Comparison of ENCODE assay signal across 8 cellular contexts in genomic region chr12:84911331-84912190, GRCh38. TPM values are rescaled to one million over a fixed set of nuclear protein-coding genes. Genes with fewer than 3 reads are reported as not detected.
DNase-seq lines count a peak whose midpoint lies in the region; ATAC-seq and TF ChIP-seq lines count a peak whose summit lies in the region.

No MANE protein-coding gene starts in this region.

- ATAC-seq in gastrocnemius medialis, result no peak

- H3K4me3 ChIP-seq in iPS-11a (ENCODE audit: low read depth, low read length), result peak overlapping the region; percentile 91
- H3K4me3 ChIP-seq in gastrocnemius medialis, result peak overlapping the region; percentile 29 to 46 (median 38)

- no peaks in the 10 kb centered on the region for H3K9me3 ChIP-seq in gastrocnemius medialis

- no peak for TF ChIP-seq POLR2A in gastrocnemius medialis (IDR thresholded peaks at IDR 0.05)

- in situ Hi-C loops in T47D (cut with HindIII; ENCODE audit: low pct_unique_long_range_greater_than_20kb, low sequenced_read_pairs) (no loop called here), gastrocnemius medialis (cut with MboI; ENCODE audit: low sequenced_read_pairs in 4 of 4) (no loop called here)

- H3K36me3 ChIP-seq in gastrocnemius medialis, result no peaks in the 10 kb centered on the region

- intact Hi-C loops in gastrocnemius medialis (cut with DNase I; ENCODE audit: low total_unique reads), result no loop called here

- TF ChIP-seq CTCF in AG09319 (IDR thresholded peaks at IDR 0.05; ENCODE audit: low read depth, low read length) (no peak), gastrocnemius medialis (IDR thresholded peaks at IDR 0.05 in 4 of 5, conservative IDR thresholded peaks at IDR 0.05 in 1 of 5) (no peak)

- H3K27me3 ChIP-seq in gastrocnemius medialis, result peaks cover 26 to 42% (median 35%) of the 10 kb centered on the region in 3 donors

- DNase-seq in AG09319 (ENCODE audit: extremely low read depth, low read depth), result peak; percentile 22
- peak; percentile 87 for DNase-seq in HCEC 1CT
- peak; percentile 86 for DNase-seq in NCI-H82 treated with DMSO at 0.1 percent for 48 hours (lab: John Stamatoyannopoulos, UW; ENCODE audit: unreplicated experiment)
- DNase-seq in T47D (ENCODE audit: low read depth in 1 of 2, low spot score in 1 of 2), result peak; percentile 80 to 86
- no peak for DNase-seq in gastrocnemius medialis
- no peak for DNase-seq in NCI-H2107 treated with DMSO at 0.1 percent for 48 hours (lab: John Stamatoyannopoulos, UW; ENCODE audit: unreplicated experiment)
- DNase-seq in T-helper 9 cell, result no peak

- peaks cover 0 to 12% of the 10 kb centered on the region in 2 donors for H3K4me1 ChIP-seq in gastrocnemius medialis

- no peak overlapping the region for H3K27ac ChIP-seq in gastrocnemius medialis

RNA-seq across cellular contexts. Expression of gene SLC6A15, which starts 1.0 kb away (rescaled TPM):
- under 1 TPM in 2 of 4 donors, not detected in 2; 0.51 to 0.91 TPM for total RNA-seq in gastrocnemius medialis

Comparison
In these comparisons a context has a peak if more than half of its experiments do, and no peak if none do; other contexts are left out.
1. DNase-seq: peak in AG09319 (single experiment), HCEC 1CT (single experiment), NCI-H82 treated with DMSO at 0.1 percent for 48 hours (single experiment) and T47D (2 of 2); none in gastrocnemius medialis (0 of 2), NCI-H2107 treated with DMSO at 0.1 percent for 48 hours (single experiment) and T-helper 9 cell (single experiment).